Comparison of ENCODE assay signal across 1 cellular context in genomic region chr12:75969768-75970167, GRCh38.
TF ChIP-seq lines count a peak whose summit lies in the region.

No MANE protein-coding gene starts in this region.

TF ChIP-seq in HCT116, 20 proteins besides CTCF, POLR2A, EP300 and RAD21 (continued from another document):
- no peak for TF ChIP-seq JUND (IDR thresholded peaks at IDR 0.05)
